1 cellular context compared by ENCODE assay signal in the genomic region with DNA sequence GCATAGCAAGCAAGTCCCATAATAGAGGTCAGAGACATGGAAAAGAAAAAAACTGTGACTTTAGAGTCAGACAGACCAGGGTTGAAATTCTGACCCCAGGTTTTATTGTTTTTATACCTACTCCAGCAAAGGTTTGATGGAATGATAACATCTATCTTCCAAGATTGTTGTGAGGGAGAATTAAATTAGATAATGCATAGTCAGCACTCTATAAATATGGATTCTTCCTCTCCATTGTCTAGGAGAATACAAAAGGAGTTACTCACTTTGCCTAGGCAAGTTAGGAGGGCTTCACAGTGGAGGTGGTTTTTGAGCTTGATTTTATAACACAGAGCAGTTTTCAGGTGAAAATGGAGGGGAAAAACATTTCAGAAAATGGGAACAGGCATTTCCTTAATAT.
TF ChIP-seq lines count a peak whose summit lies in the region.

No MANE protein-coding gene starts in this region.

TF ChIP-seq in K562, 482 proteins besides CTCF, POLR2A, EP300 and RAD21 (continued from another document):
- TF ChIP-seq IRF1 (CRISPR knock-in tag; IDR thresholded peaks at IDR 0.05; ENCODE audit: borderline replicate concordance): no peak
- TF ChIP-seq ZNF280A (IDR thresholded peaks at IDR 0.05; ENCODE audit: low read depth, partially characterized antibody): no peak
- TF ChIP-seq LCOR (CRISPR knock-in tag; IDR thresholded peaks at IDR 0.05): no peak
- peak; percentile 69 for TF ChIP-seq MAFK (IDR thresholded peaks at IDR 0.05; ENCODE audit: low read length)
- TF ChIP-seq ZBTB43 (CRISPR knock-in tag; IDR thresholded peaks at IDR 0.05): no peak
- TF ChIP-seq, protein P1, sequence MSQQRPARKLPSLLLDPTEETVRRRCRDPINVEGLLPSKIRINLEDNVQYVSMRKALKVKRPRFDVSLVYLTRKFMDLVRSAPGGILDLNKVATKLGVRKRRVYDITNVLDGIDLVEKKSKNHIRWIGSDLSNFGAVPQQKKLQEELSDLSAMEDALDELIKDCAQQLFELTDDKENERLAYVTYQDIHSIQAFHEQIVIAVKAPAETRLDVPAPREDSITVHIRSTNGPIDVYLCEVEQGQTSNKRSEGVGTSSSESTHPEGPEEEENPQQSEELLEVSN (IDR thresholded peaks at IDR 0.05; ENCODE audit: borderline replicate concordance in 1 of 2, extremely low read depth in 1 of 2, insufficient read depth in 1 of 2, insufficient read length in 1 of 2, low read depth in 1 of 2, low read length in 1 of 2, poor library complexity in 1 of 2, severe bottlenecking in 1 of 2): no peak
- TF ChIP-seq SMARCA5 (IDR thresholded peaks at IDR 0.05): no peak
